Comparison of ENCODE assay signal across 12 cellular contexts in the genomic region with DNA sequence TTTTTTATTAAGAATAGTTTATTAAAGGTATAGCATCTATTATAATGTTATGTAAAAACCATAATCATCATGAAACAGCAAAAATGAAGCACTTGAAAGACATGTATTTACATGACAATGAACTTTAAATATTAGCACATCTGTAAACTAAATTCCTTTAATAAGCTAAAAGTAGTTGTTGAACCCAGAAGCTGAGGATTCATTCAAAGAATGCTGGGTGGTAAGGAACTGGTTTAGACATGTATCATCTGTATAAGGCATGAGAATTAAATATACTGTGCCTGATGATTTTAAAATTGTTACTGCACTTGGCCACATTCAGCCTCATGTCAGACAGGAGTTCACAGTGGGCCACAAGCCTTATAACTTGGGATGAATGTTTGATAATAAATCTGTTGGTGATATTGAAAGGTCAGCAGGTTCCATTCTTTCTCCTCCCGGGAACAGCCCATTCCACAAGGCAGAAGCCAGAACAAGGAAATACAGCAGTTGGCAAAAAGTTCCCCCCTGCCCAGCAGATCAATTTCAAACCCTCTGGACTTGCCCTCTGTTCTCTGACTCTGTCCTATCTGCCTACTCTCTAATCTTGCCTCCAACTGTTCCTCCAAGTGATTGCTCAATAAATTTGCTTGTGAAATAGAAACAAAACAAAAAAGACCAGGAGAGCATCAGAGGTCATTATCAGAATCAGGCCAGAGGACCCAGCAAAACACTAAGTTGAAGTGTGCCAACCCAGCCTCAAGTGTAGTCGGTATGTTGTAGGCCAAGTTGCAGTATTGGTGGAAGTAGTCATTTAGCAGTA. TPM values are rescaled to one million over a fixed set of nuclear protein-coding genes. Genes with fewer than 3 reads are reported as not detected.
A peak's percentile ranks its signal among the peaks of the same experiment; 100 is the strongest.
DNase-seq lines count a peak whose midpoint lies in the region; ATAC-seq and TF ChIP-seq lines count a peak whose summit lies in the region.
"Had no signal": no experiment of that assay in that cellular context is flagged by ENCODE, and none has a peak within 500 bp of the region (broad histone marks: within the 10 kb centered on the region; RNA-seq: fewer than 3 reads in every experiment).

No MANE protein-coding gene starts in this region.

- no peak overlapping the region for H3K4me3 ChIP-seq in mammary epithelial cell (replicated peaks in 1 of 3; ENCODE audit: insufficient read depth in 1 of 3, low read depth in 2 of 3, low read length in 3 of 3)
- H3K4me3 ChIP-seq in stomach smooth muscle (ENCODE audit: low read length in 2 of 2) = no peak overlapping the region
- H3K4me3 ChIP-seq in A673 (ENCODE audit: low read depth, low read length, poor library complexity, severe bottlenecking) = no peak overlapping the region

- no peaks in the 10 kb centered on the region for H3K27me3 ChIP-seq in mammary epithelial cell (ENCODE audit: insufficient read depth, low read length)
- H3K27me3 ChIP-seq in stomach smooth muscle (ENCODE audit: control insufficient read depth in 1 of 2, insufficient read depth in 2 of 2, low read length in 2 of 2) = no peaks in the 10 kb centered on the region
- H3K27me3 ChIP-seq in A673 (replicated peaks; ENCODE audit: insufficient read depth, low read depth, low read length, poor library complexity) = no peaks in the 10 kb centered on the region

- dilution Hi-C loops in mammary epithelial cell (cut with HindIII; ENCODE audit: low sequenced_read_pairs) = no loop called here

- H3K4me2 ChIP-seq in mammary epithelial cell (ENCODE audit: insufficient read depth, low read depth, low read length) = peak overlapping the region; percentile 45
- H3K4me2 ChIP-seq: KMS-11 had no signal

- H3K4me1 ChIP-seq in mammary epithelial cell (ENCODE audit: insufficient read depth, low read length) = peaks cover 23% of the 10 kb centered on the region
- peaks cover 33% of the 10 kb centered on the region for H3K4me1 ChIP-seq in stomach smooth muscle (ENCODE audit: control insufficient read depth, insufficient read depth, low read length)
- H3K4me1 ChIP-seq in A673 (ENCODE audit: insufficient read depth, low read length, poor library complexity, severe bottlenecking) = no peaks in the 10 kb centered on the region

- H3K9ac ChIP-seq in mammary epithelial cell (ENCODE audit: insufficient read depth, low read length) (no peak overlapping the region), stomach smooth muscle (ENCODE audit: low read length in 2 of 2) (no peak overlapping the region)
- H3K9ac ChIP-seq: KMS-11 had no signal

- H3K79me2 ChIP-seq in mammary epithelial cell (ENCODE audit: insufficient read depth, low read length) = peaks cover 44% of the 10 kb centered on the region

- no peaks in the 10 kb centered on the region for H4K20me1 ChIP-seq in mammary epithelial cell (ENCODE audit: insufficient read depth, low read length)

- CTCF ChIA-PET in mammary epithelial cell (lab: Charles Lee; ENCODE audit: low non-redundant PET) (interaction anchor here (0.5 kb wide), 1 partner anchor 49 kb away, joined by 4 read pairs; no protein-coding TSS in a partner anchor), A673 (lab: Charles Lee) (no interaction called here)

- WGBS in mammary epithelial cell (ENCODE audit: low coverage, missing lambda C conversion rate) = 100% methylated on average over 2 of the region's 2 CpGs

- TF ChIP-seq CTCF in mammary epithelial cell (conservative IDR thresholded peaks at IDR 0.05 in 1 of 2, IDR thresholded peaks at IDR 0.05 in 1 of 2; ENCODE audit: extremely low read depth in 1 of 2, insufficient read depth in 1 of 2, low read depth in 1 of 2, low read length in 2 of 2) (no peak), A673 (conservative IDR thresholded peaks at IDR 0.05; ENCODE audit: low read depth, low read length) (no peak)

- H2AFZ ChIP-seq in mammary epithelial cell (ENCODE audit: low read depth, low read length) = no peak overlapping the region

- no peaks in the 10 kb centered on the region for H3K36me3 ChIP-seq in mammary epithelial cell (ENCODE audit: insufficient read depth, low read length)
- no peaks in the 10 kb centered on the region for H3K36me3 ChIP-seq in stomach smooth muscle (ENCODE audit: control insufficient read depth in 2 of 2, insufficient read depth in 2 of 2, low read length in 2 of 2)
- no peaks in the 10 kb centered on the region for H3K36me3 ChIP-seq in A673 (ENCODE audit: insufficient read depth, low read length, poor library complexity, severe bottlenecking)

- peak; percentile 45 for DNase-seq in HCEC 1CT
- peak; percentile 27 for DNase-seq in mammary epithelial cell
- DNase-seq in left colon = no peak
- no peak for DNase-seq in A673 (ENCODE audit: low spot score)
- DNase-seq in NCI-H2171 treated with DMSO at 0.1 percent for 48 hours (lab: John Stamatoyannopoulos, UW) = no peak
- DNase-seq in stimulated activated CD4-positive, alpha-beta T cell treated with anti-CD3 and anti-CD28 coated beads, Interleukin-2, amount 100 ng/mL, for 48 hours = no peak
- DNase-seq: GDM1, naive B cell, T-helper 2 cell had no signal

- POLR2A ChIA-PET in A673 (lab: Charles Lee; ENCODE audit: low non-redundant PET) = no interaction called here

- H3K9me3 ChIP-seq in mammary epithelial cell (replicated peaks; ENCODE audit: insufficient read depth, low read length) = no peaks in the 10 kb centered on the region
- no peaks in the 10 kb centered on the region for H3K9me3 ChIP-seq in stomach smooth muscle (ENCODE audit: control insufficient read depth in 2 of 2, low read length in 2 of 2)
- H3K9me3 ChIP-seq in A673 (ENCODE audit: low read depth, low read length, poor library complexity, severe bottlenecking) = no peaks in the 10 kb centered on the region

- BruUV-seq in mammary epithelial cell (replicated peaks; lab: Mats Ljungman, UMichigan) = TSS peak; percentile 39
- BruUV-seq in A673 (replicated peaks; lab: Mats Ljungman, UMichigan) = no TSS peak

- ATAC-seq in left colon (peak; percentile 30), HG03342 (IDR thresholded peaks at IDR 0.05; ENCODE audit: unreplicated experiment) (no peak)

- in situ Hi-C loops in mammary epithelial cell (cut with MboI; ENCODE audit: low sequenced_read_pairs in 2 of 2) = no loop called here

- intact Hi-C loops in mammary epithelial cell (cut with micrococcal nuclease) = loop anchor here (5.0 kb wide), 1 partner anchor 84 kb away; a partner anchor contains a TSS
- intact Hi-C loops in left colon (cut with DNase I, micrococcal nuclease) = no loop called here
- intact Hi-C loops in A673 (cut with micrococcal nuclease; ENCODE audit: unreplicated experiment) = no loop called here

- H3K27ac ChIP-seq in mammary epithelial cell (ENCODE audit: insufficient read depth, low read depth, low read length) (peak overlapping the region; percentile 39), stomach smooth muscle (ENCODE audit: low read length) (peak overlapping the region; percentile 76), A673 (ENCODE audit: low read depth, low read length, poor library complexity, severe bottlenecking) (no peak overlapping the region)
- H3K27ac ChIP-seq: KMS-11 had no signal

RNA-seq across cellular contexts. Expression of a gene that starts 49.8 kb away (rescaled TPM):
- 10 to 100 TPM; 36.0 to 49.7 TPM for total RNA-seq in mammary epithelial cell
- 69.5 TPM for polyA plus RNA-seq in mammary epithelial cell
- 35.8 TPM for polyA minus RNA-seq in mammary epithelial cell
- 10 to 100 TPM; 67.6 to 68.0 TPM for total RNA-seq in left colon
- total RNA-seq in A673 (2021) = 21.4 and 23.0 TPM in 2 replicates

Comparison
In these comparisons a context has a peak if more than half of its experiments do, and no peak if none do; other contexts are left out.
1. DNase-seq: peak in HCEC 1CT (single experiment) and mammary epithelial cell (single experiment); none in left colon (0 of 2), A673 (single experiment), NCI-H2171 treated with DMSO at 0.1 percent for 48 hours (single experiment) and stimulated activated CD4-positive, alpha-beta T cell treated with anti-CD3 and anti-CD28 coated beads, Interleukin-2, amount 100 ng/mL, for 48 hours (0 of 2).